In the genomic region with DNA sequence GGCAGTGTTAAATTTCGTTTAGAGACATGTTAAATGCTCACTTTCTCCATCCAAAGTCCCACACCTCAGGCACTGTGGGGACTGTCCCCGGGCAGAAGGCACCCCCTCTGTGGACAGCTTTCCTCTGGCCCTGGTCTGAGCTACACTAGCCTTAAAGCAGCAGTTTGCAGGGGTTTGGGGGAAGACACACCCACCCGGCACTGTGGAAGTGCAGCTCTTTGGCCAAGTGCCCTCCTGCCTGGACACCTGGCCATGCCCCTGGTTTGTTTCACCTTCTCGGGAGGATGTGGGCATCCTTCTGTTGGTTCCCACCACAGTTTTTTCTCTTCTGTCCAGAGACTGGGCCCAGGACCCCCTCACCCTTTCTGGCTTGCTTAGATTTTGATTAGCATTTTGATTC, we compare ENCODE assay signal across 28 cellular contexts.
"Had no signal": no experiment of that assay in that cellular context is flagged by ENCODE, and none has a peak within 500 bp of the region (broad histone marks: within the 10 kb centered on the region; RNA-seq: fewer than 3 reads in every experiment).

No MANE protein-coding gene starts in this region.

- H3K9ac ChIP-seq: KMS-11, SK-N-SH had no signal

- H3K4me2 ChIP-seq: KMS-11, PC-9, SK-N-SH had no signal

- H2AFZ ChIP-seq: PC-9 had no signal

- H3K27me3 ChIP-seq: SJSA1 had no signal

- DNase-seq: Karpas-422, KBM-7, MM.1S, MV-4-11, NCI-H1092, NCI-H1105, NCI-H1417 treated with DMSO at 0.1 percent for 48 hours, NCI-H1436 treated with DMSO at 0.1 percent for 48 hours, NCI-H1694 treated with DMSO at 0.1 percent for 48 hours, NCI-H187 treated with DMSO at 0.1 percent for 48 hours, NCI-H2029, NCI-H2081, NCI-H2227 treated with DMSO at 0.1 percent for 48 hours, NCI-H345, NCI-H446, NCI-H510A treated with DMSO at 0.1 percent for 48 hours, NCI-H524 treated with DMSO at 0.1 percent for 48 hours, NCI-H526 treated with DMSO at 0.1 percent for 48 hours, NCI-H774, PC-9, Right ventricle myocardium superior, SHP77 treated with DMSO at 0.1 percent for 48 hours, SK-N-SH, SW 1271 had no signal

- H3K9me3 ChIP-seq: SK-N-SH had no signal

- ATAC-seq: Panc1 had no signal

- H3K4me3 ChIP-seq: PC-9, SJSA1 had no signal

- H3K27ac ChIP-seq: KMS-11, PC-9, RWPE1, SJSA1 had no signal
